Comparison of ENCODE assay signal across 22 cellular contexts in the genomic region with DNA sequence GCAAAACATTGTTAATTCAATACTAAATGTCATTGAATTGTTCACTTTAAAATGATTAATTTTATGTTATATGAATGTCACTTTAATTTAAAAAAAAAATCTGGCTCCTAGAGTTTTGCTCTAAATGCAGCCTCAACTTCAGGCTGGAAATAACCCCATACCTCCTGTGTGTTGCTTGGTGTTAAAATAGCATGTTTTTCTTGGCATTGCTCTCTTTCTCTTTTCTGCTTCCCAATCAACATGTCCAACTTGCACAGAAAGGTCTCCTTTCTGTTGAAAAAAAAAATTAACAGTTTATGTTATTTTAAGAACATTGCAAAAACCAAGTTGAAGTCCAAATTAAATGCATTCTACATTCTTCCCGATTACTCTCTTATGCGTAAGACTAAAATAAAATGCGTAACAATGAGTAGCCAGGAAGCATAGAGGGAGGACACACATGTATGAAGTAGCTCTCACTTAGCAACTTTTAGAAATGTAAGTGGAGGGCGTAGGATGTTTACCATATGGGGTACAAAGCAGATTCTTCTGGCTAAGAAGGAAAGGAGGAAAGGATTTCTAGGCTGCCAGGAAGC.
"Had no signal": no experiment of that assay in that cellular context is flagged by ENCODE, and none has a peak within 500 bp of the region (broad histone marks: within the 10 kb centered on the region; RNA-seq: fewer than 3 reads in every experiment).

No MANE protein-coding gene starts in this region.

- H3K4me3 Mint-ChIP-seq: activated T-cell treated with anti-CD3 and anti-CD28 coated beads, Interleukin-2, amount 50 U/mL, for 24 hours; activated T-helper 17 cell treated with anti-CD3 and anti-CD28 coated beads, Interleukin-2, amount 50 U/mL, for 72 hours; central memory CD8-positive, alpha-beta T cell; dendritic cell treated with granulocyte-macrophage colony-stimulating factor and Interleukin-4, amounts not matched to agents 40 ng/mL and 50 ng/mL, for 4 days; immature natural killer cell; memory B cell; stimulated activated naive B cell treated with anti-CD40 and anti-IgM and Interleukin-4, amounts not matched to agents 10 μg/mL and 1 μg/mL and 100 μg/mL, for 72 hours had no signal

- ATAC-seq: activated naive CD4-positive, alpha-beta T cell treated with anti-CD3 and anti-CD28 coated beads, Interleukin-2, amount 50 U/mL, for 72 hours; activated T-helper 17 cell treated with anti-CD3 and anti-CD28 coated beads, Interleukin-2, amount 50 U/mL, for 72 hours; SK-N-SH treated with all-trans-retinoic acid at 6 μM for 48 hours; stimulated activated naive B cell treated with anti-CD40 and anti-IgM and Interleukin-4, amounts not matched to agents 10 μg/mL and 1 μg/mL and 100 μg/mL, for 72 hours had no signal

- H3K79me2 ChIP-seq: parathyroid adenoma had no signal

- H3K36me3 ChIP-seq: sigmoid colon, uterus had no signal

- H3K9ac ChIP-seq: parathyroid adenoma had no signal

- H3K27ac Mint-ChIP-seq: activated naive CD4-positive, alpha-beta T cell treated with anti-CD3 and anti-CD28 coated beads, Interleukin-2, amount 50 U/mL, for 72 hours; activated T-cell treated with anti-CD3 and anti-CD28 coated beads, Interleukin-2, amount 50 U/mL, for 24 hours; activated T-helper 17 cell treated with anti-CD3 and anti-CD28 coated beads, Interleukin-2, amount 50 U/mL, for 72 hours; dendritic cell treated with granulocyte-macrophage colony-stimulating factor and Interleukin-4, amounts not matched to agents 40 ng/mL and 50 ng/mL, for 4 days; immature natural killer cell; memory B cell; stimulated activated naive B cell treated with anti-CD40 and anti-IgM and Interleukin-4, amounts not matched to agents 10 μg/mL and 1 μg/mL and 100 μg/mL, for 72 hours had no signal

- H3K27me3 Mint-ChIP-seq: activated T-cell treated with anti-CD3 and anti-CD28 coated beads, Interleukin-2, amount 50 U/mL, for 24 hours; activated T-helper 17 cell treated with anti-CD3 and anti-CD28 coated beads, Interleukin-2, amount 50 U/mL, for 72 hours; central memory CD8-positive, alpha-beta T cell; dendritic cell treated with granulocyte-macrophage colony-stimulating factor and Interleukin-4, amounts not matched to agents 40 ng/mL and 50 ng/mL, for 4 days; memory B cell; stimulated activated naive B cell treated with anti-CD40 and anti-IgM and Interleukin-4, amounts not matched to agents 10 μg/mL and 1 μg/mL and 100 μg/mL, for 72 hours had no signal

- H2AFZ ChIP-seq: parathyroid adenoma had no signal

- H3K9me3 Mint-ChIP-seq: dendritic cell treated with granulocyte-macrophage colony-stimulating factor and Interleukin-4, amounts not matched to agents 40 ng/mL and 50 ng/mL, for 4 days; stimulated activated naive B cell treated with anti-CD40 and anti-IgM and Interleukin-4, amounts not matched to agents 10 μg/mL and 1 μg/mL and 100 μg/mL, for 72 hours had no signal

- H3K4me3 ChIP-seq: breast epithelium, sigmoid colon, testis, uterus had no signal

- H3K4me1 Mint-ChIP-seq: activated T-helper 17 cell treated with anti-CD3 and anti-CD28 coated beads, Interleukin-2, amount 50 U/mL, for 72 hours; central memory CD8-positive, alpha-beta T cell; immature natural killer cell; memory B cell; stimulated activated naive B cell treated with anti-CD40 and anti-IgM and Interleukin-4, amounts not matched to agents 10 μg/mL and 1 μg/mL and 100 μg/mL, for 72 hours had no signal

- H3K9me3 ChIP-seq: breast epithelium, sigmoid colon, testis, uterus had no signal

- DNase-seq: activated T-cell treated with anti-CD3 and anti-CD28 coated beads, Interleukin-2, amount 50 U/mL, for 24 hours; aorta; effector CD4-positive, alpha-beta T cell; immature natural killer cell; kidney glomerular epithelial cell; nucleus accumbens; sigmoid colon; stimulated activated CD4-positive, alpha-beta T cell treated with anti-CD3 and anti-CD28 coated beads, Interleukin-2, amount 100 ng/mL, for 48 hours; stimulated activated CD8-positive, alpha-beta memory T cell treated with anti-CD3 and anti-CD28 coated beads, Interleukin-4, amount 100 ng/mL, for 48 hours; stimulated activated naive B cell treated with anti-CD40 and anti-IgM and Interleukin-4, amounts not matched to agents 10 μg/mL and 1 μg/mL and 100 μg/mL, for 72 hours; T-helper 1 cell; testis; trophoblast cell; uterus had no signal

- H3K4me1 ChIP-seq: breast epithelium, parathyroid adenoma, sigmoid colon, testis, uterus had no signal

- H3K36me3 Mint-ChIP-seq: activated naive CD4-positive, alpha-beta T cell treated with anti-CD3 and anti-CD28 coated beads, Interleukin-2, amount 50 U/mL, for 72 hours; memory B cell; stimulated activated naive B cell treated with anti-CD40 and anti-IgM and Interleukin-4, amounts not matched to agents 10 μg/mL and 1 μg/mL and 100 μg/mL, for 72 hours had no signal

- H3K27ac ChIP-seq: breast epithelium, parathyroid adenoma, sigmoid colon, testis, uterus had no signal

- H3K27me3 ChIP-seq: breast epithelium, sigmoid colon, testis, uterus had no signal
